In genomic region chr21:33817663-33818433, GRCh38 we compare ENCODE assay signal across 13 cellular contexts.
DNase-seq lines count a peak whose midpoint lies in the region; ATAC-seq and TF ChIP-seq lines count a peak whose summit lies in the region.
"Had no signal": no experiment of that assay in that cellular context is flagged by ENCODE, and none has a peak within 500 bp of the region (broad histone marks: within the 10 kb centered on the region; RNA-seq: fewer than 3 reads in every experiment).

No MANE protein-coding gene starts in this region.

- peaks cover 34% of the 10 kb centered on the region for H3K36me3 ChIP-seq in SJCRH30
- no peaks in the 10 kb centered on the region for H3K36me3 ChIP-seq in neutrophil

- no peak for ATAC-seq in HG03045 (IDR thresholded peaks at IDR 0.05; ENCODE audit: unreplicated experiment)
- ATAC-seq: left lobe of liver had no signal

- H3K4me3 ChIP-seq in SJCRH30 (no peak overlapping the region), neutrophil (ENCODE audit: low read depth in 1 of 2, low read length in 1 of 2) (no peak overlapping the region)
- H3K4me3 ChIP-seq: heart right ventricle had no signal

- H3K27me3 ChIP-seq in SJCRH30 (no peaks in the 10 kb centered on the region), neutrophil (no peaks in the 10 kb centered on the region)
- H3K27me3 ChIP-seq: heart right ventricle had no signal

- H3K27ac ChIP-seq in SJCRH30, result no peak overlapping the region
- peak overlapping the region; percentile 36 for H3K27ac ChIP-seq in neutrophil

- no peak for TF ChIP-seq CTCF in neutrophil (IDR thresholded peaks at IDR 0.05)

- DNase-seq in H4 (ENCODE audit: low spot score) (peak; percentile 36), NCI-H128 (lab: John Stamatoyannopoulos, UW; ENCODE audit: unreplicated experiment) (peak; percentile 63), SJCRH30 (peak; percentile 49 to 52), inferior parietal cortex (ENCODE audit: extremely low spot score) (no peak), 8988T (no peak)
- DNase-seq: activated CD4-positive, alpha-beta T cell treated with anti-CD3 and anti-CD28 coated beads, Interleukin-2, amount 50 U/mL, for 48 hours; CD4-positive, CD25-positive, alpha-beta regulatory T cell; HCEC 1CT; heart right ventricle; NCI-H187 had no signal

- H3K9me3 ChIP-seq in SJCRH30 (replicated peaks) (no peaks in the 10 kb centered on the region), neutrophil (no peaks in the 10 kb centered on the region)
- H3K9me3 ChIP-seq: heart right ventricle had no signal

- H3K4me1 ChIP-seq in SJCRH30 (peaks cover 47% of the 10 kb centered on the region), neutrophil (ENCODE audit: control insufficient read depth in 1 of 2, insufficient read depth in 1 of 2, low read depth in 1 of 2, low read length in 1 of 2) (peaks cover 48 to 57% of the 10 kb centered on the region in 2 experiments)

Comparison
In these comparisons a context has a peak if more than half of its experiments do, and no peak if none do; other contexts are left out.
1. DNase-seq: peak in H4 (single experiment), NCI-H128 (single experiment) and SJCRH30 (2 of 2); none in inferior parietal cortex (single experiment) and 8988T (single experiment).